9 cellular contexts compared by ENCODE assay signal in the genomic region with DNA sequence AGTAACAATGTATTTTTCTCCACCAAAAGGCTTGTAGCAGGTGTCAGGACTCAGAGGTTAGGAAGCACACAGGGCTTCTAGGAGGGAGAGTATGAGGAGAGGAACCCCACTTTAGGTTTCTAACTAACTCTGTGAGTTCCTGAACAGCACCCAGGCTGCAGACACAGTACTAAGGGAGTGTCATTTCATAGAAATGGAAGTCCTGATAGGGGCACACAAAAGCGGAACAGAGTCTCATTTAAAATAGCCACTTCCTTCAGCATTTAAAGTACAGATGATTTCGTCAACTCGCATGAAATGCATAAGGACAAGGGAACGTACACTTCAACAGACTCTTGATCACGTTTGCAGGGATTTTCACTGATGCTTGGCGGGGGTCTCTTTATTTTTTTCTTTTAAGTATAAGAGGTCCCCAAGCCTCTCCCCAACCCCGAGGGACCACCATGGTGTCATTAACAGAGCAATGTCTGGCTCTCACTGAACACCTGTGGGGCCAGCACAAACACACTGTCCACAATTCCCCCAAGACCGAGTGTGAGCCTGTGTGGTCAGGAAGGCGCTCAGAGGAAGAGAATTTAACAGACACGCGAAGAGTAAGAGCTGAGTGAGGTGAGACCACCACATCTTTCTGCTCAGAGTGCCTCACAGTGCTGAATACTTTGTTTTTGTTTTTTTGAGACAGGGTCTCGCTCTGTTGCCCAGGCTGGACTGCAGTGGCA.
A peak's percentile ranks its signal among the peaks of the same experiment; 100 is the strongest.
DNase-seq lines count a peak whose midpoint lies in the region; ATAC-seq and TF ChIP-seq lines count a peak whose summit lies in the region.
"Had no signal": no experiment of that assay in that cellular context is flagged by ENCODE, and none has a peak within 500 bp of the region (broad histone marks: within the 10 kb centered on the region; RNA-seq: fewer than 3 reads in every experiment).

No MANE protein-coding gene starts in this region.

- intact Hi-C loops in dendritic cell treated with granulocyte-macrophage colony-stimulating factor and Interleukin-4, amounts not matched to agents 40 ng/mL and 50 ng/mL, for 4 days (cut with micrococcal nuclease), result loop anchor here (1.0 kb wide), 1 partner anchor 12 kb away; no protein-coding TSS in a partner anchor
- intact Hi-C loops in stomach (cut with DNase I; ENCODE audit: low total_unique reads) (no loop called here), A673 (cut with micrococcal nuclease; ENCODE audit: unreplicated experiment) (no loop called here)

- H3K9ac ChIP-seq in MM.1S (ENCODE audit: low read length), result no peak overlapping the region

- H3K27me3 ChIP-seq in stomach, result no peaks in the 10 kb centered on the region
- H3K27me3 ChIP-seq in MM.1S (replicated peaks; ENCODE audit: insufficient read depth, low read length), result no peaks in the 10 kb centered on the region
- no peaks in the 10 kb centered on the region for H3K27me3 ChIP-seq in A673 (replicated peaks; ENCODE audit: insufficient read depth, low read depth, low read length, poor library complexity)

- ATAC-seq in GM19463 (IDR thresholded peaks at IDR 0.05; ENCODE audit: unreplicated experiment), result peak; percentile 68
- ATAC-seq in HG03442 (IDR thresholded peaks at IDR 0.05; ENCODE audit: unreplicated experiment), result peak; percentile 73
- ATAC-seq: HCT116 had no signal

- H3K4me1 Mint-ChIP-seq in dendritic cell treated with granulocyte-macrophage colony-stimulating factor and Interleukin-4, amounts not matched to agents 40 ng/mL and 50 ng/mL, for 4 days (ENCODE audit: low read depth), result peaks cover 79% of the 10 kb centered on the region

- no peaks in the 10 kb centered on the region for H3K27me3 Mint-ChIP-seq in dendritic cell treated with granulocyte-macrophage colony-stimulating factor and Interleukin-4, amounts not matched to agents 40 ng/mL and 50 ng/mL, for 4 days

- H3K27ac ChIP-seq in stomach, result peak overlapping the region in 2 of 5 donors; percentile 68 to 70
- no peak overlapping the region for H3K27ac ChIP-seq in MM.1S (ENCODE audit: low read length)
- no peak overlapping the region for H3K27ac ChIP-seq in A673 (ENCODE audit: low read depth, low read length, poor library complexity, severe bottlenecking)

- TF ChIP-seq EP300 in stomach (IDR thresholded peaks at IDR 0.05), result no peak

- H3K27ac Mint-ChIP-seq in dendritic cell treated with granulocyte-macrophage colony-stimulating factor and Interleukin-4, amounts not matched to agents 40 ng/mL and 50 ng/mL, for 4 days, result peak overlapping the region; percentile 94

- H3K4me3 Mint-ChIP-seq in dendritic cell treated with granulocyte-macrophage colony-stimulating factor and Interleukin-4, amounts not matched to agents 40 ng/mL and 50 ng/mL, for 4 days, result peak overlapping the region; percentile 55

- 77 to 89% (median 84%) methylated on average over 12 of the region's 12 CpGs for WGBS in stomach, 5 donors

- H2AFZ ChIP-seq in MM.1S (ENCODE audit: low read length), result no peak overlapping the region

- H3K36me3 ChIP-seq in stomach (peaks cover 20 to 90% (median 88%) of the 10 kb centered on the region in 4 donors), MM.1S (replicated peaks; ENCODE audit: insufficient read depth, low read length) (peaks cover 8% of the 10 kb centered on the region), A673 (ENCODE audit: insufficient read depth, low read length, poor library complexity, severe bottlenecking) (no peaks in the 10 kb centered on the region)

- H3K4me1 ChIP-seq in stomach, result peaks cover 0 to 31% (median 2%) of the 10 kb centered on the region in 4 donors
- H3K4me1 ChIP-seq in MM.1S (ENCODE audit: low read length), result peaks cover 5% of the 10 kb centered on the region
- H3K4me1 ChIP-seq in A673 (ENCODE audit: insufficient read depth, low read length, poor library complexity, severe bottlenecking), result no peaks in the 10 kb centered on the region

- no peaks in the 10 kb centered on the region for H3K9me2 ChIP-seq in MM.1S (replicated peaks; ENCODE audit: insufficient read depth, low read length)

- H3F3A ChIP-seq in MM.1S (ENCODE audit: insufficient read depth, low read length), result peaks cover under 1% of the 10 kb centered on the region; the same call in 1 of the 2 replicates

- no peaks in the 10 kb centered on the region for H4K20me1 ChIP-seq in MM.1S (ENCODE audit: insufficient read depth, low read length)

- H3K4me3 ChIP-seq in GM08714 (ENCODE audit: low read length) (peak overlapping the region; percentile 29; the same call in 1 of the 2 replicates), stomach (no peak overlapping the region), MM.1S (ENCODE audit: low read length) (no peak overlapping the region), A673 (ENCODE audit: low read depth, low read length, poor library complexity, severe bottlenecking) (no peak overlapping the region)

- no TSS peak for BruUV-seq in A673 (replicated peaks; lab: Mats Ljungman, UMichigan)

- no peaks in the 10 kb centered on the region for H3K9me3 ChIP-seq in stomach
- no peaks in the 10 kb centered on the region for H3K9me3 ChIP-seq in MM.1S (replicated peaks; ENCODE audit: insufficient read depth, low read length)
- no peaks in the 10 kb centered on the region for H3K9me3 ChIP-seq in A673 (ENCODE audit: low read depth, low read length, poor library complexity, severe bottlenecking)

- POLR2A ChIA-PET in A673 (lab: Charles Lee; ENCODE audit: low non-redundant PET), result no interaction called here

- H3K79me2 ChIP-seq in MM.1S (ENCODE audit: low read length), result peaks cover 85% of the 10 kb centered on the region

- CTCF ChIA-PET in A673 (lab: Charles Lee), result no interaction called here

- H3K4me2 ChIP-seq in MM.1S (ENCODE audit: low read depth, low read length), result no peak overlapping the region

- DNase-seq in SHP77 (lab: John Stamatoyannopoulos, UW), result no peak
- no peak for DNase-seq in stomach
- DNase-seq in MM.1S, result no peak
- no peak for DNase-seq in A673 (ENCODE audit: low spot score)

- no peak for TF ChIP-seq POLR2A in stomach (IDR thresholded peaks at IDR 0.05)

- TF ChIP-seq CTCF in stomach (IDR thresholded peaks at IDR 0.05), result no peak
- TF ChIP-seq CTCF in MM.1S (IDR thresholded peaks at IDR 0.05; ENCODE audit: low read length), result no peak
- no peak for TF ChIP-seq CTCF in A673 (conservative IDR thresholded peaks at IDR 0.05; ENCODE audit: low read depth, low read length)

- H3K36me3 Mint-ChIP-seq in dendritic cell treated with granulocyte-macrophage colony-stimulating factor and Interleukin-4, amounts not matched to agents 40 ng/mL and 50 ng/mL, for 4 days (ENCODE audit: low read depth), result peaks cover 74% of the 10 kb centered on the region

- no peaks in the 10 kb centered on the region for H3K9me3 Mint-ChIP-seq in dendritic cell treated with granulocyte-macrophage colony-stimulating factor and Interleukin-4, amounts not matched to agents 40 ng/mL and 50 ng/mL, for 4 days
